Comparison of ENCODE assay signal across 12 cellular contexts in the genomic region with DNA sequence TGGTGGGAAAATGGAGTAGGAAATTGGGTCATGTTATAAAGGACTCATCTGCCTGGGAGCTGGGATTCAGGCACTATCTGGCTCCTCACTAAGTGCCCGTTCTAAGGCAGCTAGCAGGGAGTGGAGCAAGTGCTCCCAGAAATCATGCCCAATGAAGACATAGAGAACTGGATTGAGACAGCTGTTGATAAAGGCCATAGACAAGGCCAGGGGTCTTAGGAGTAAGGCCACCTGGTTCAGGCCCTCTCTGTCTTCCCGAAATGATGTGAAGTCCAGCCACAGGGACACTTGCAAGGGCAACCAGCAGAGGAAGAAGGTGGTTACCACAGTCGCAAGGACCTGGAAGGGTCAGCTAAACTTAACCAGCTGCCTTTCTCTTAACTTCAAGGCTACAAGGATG. TPM values are rescaled to one million over a fixed set of nuclear protein-coding genes. Genes with fewer than 3 reads are reported as not detected.
"Had no signal": no experiment of that assay in that cellular context is flagged by ENCODE, and none has a peak within 500 bp of the region (broad histone marks: within the 10 kb centered on the region; RNA-seq: fewer than 3 reads in every experiment).

No MANE protein-coding gene starts in this region.

- H3K4me3 Mint-ChIP-seq: HFFc6, IgD-negative memory B cell had no signal

- DNase-seq: GM23248, H7, HFFc6, KBM-7 had no signal

- H3K4me1 ChIP-seq: HAP-1 had no signal

- H3K4me3 ChIP-seq: GM23248, HAP-1 had no signal

- H3K4me1 Mint-ChIP-seq: IgD-negative memory B cell had no signal

- H3K9me3 Mint-ChIP-seq: HFFc6 had no signal

- H3K27ac Mint-ChIP-seq: HFFc6, IgD-negative memory B cell had no signal

- H3K9me3 ChIP-seq: HAP-1 had no signal

- H3K27ac ChIP-seq: GM23248, HL-60, KMS-11 had no signal

- H3K9ac ChIP-seq: GM23248, KMS-11 had no signal

- ATAC-seq: HCT116, HepG2 had no signal

- H3K36me3 ChIP-seq: HAP-1 had no signal

RNA-seq across cellular contexts. Expression of a gene that starts 20.1 kb away (rescaled TPM):
- total RNA-seq: GM23248, H4, HFFc6, HT1080 had no signal
- polyA plus RNA-seq: GM23248, IgD-negative memory B cell had no signal

RNA-seq across cellular contexts. Expression of a gene that starts 26.9 kb away (rescaled TPM):
- total RNA-seq: GM23248, H4, HepG2, HFFc6, HT1080 had no signal
- polyA plus RNA-seq: GM23248, HepG2, IgD-negative memory B cell had no signal

RNA-seq across cellular contexts. Expression of a gene that starts 54.8 kb away (rescaled TPM):
- total RNA-seq: GM23248, H7, HepG2, HFFc6 had no signal
- polyA plus RNA-seq: HepG2, IgD-negative memory B cell had no signal
